27 cellular contexts compared by ENCODE assay signal in genomic region chr5:51567636-51568035, GRCh38.
DNase-seq lines count a peak whose midpoint lies in the region; ATAC-seq, FAIRE-seq and TF ChIP-seq lines count a peak whose summit lies in the region.
"Had no signal": no experiment of that assay in that cellular context is flagged by ENCODE, and none has a peak within 500 bp of the region (broad histone marks: within the 10 kb centered on the region; RNA-seq: fewer than 3 reads in every experiment).

No MANE protein-coding gene starts in this region.

- no peak for ATAC-seq in HG02970 (IDR thresholded peaks at IDR 0.05; ENCODE audit: low FRiP score, unreplicated experiment)
- ATAC-seq: GM12878, GM23338, HepG2, Panc1, T-cell had no signal

- no peak overlapping the region for H3K4me3 ChIP-seq in bronchial epithelial cell (ENCODE audit: low read depth, low read length)
- H3K4me3 ChIP-seq in brain microvascular endothelial cell (ENCODE audit: low read depth, low read length), result no peak overlapping the region
- H3K4me3 ChIP-seq: BLaER1, GM12878, GM23338 had no signal

- no peak overlapping the region for H3K4me3 Mint-ChIP-seq in mesothelial cell of epicardium
- H3K4me3 Mint-ChIP-seq: CD4-positive, CD25-positive, alpha-beta regulatory T cell; GM23338; H9; T-cell had no signal

- H3K4me1 Mint-ChIP-seq in mesothelial cell of epicardium, result peaks cover 37% of the 10 kb centered on the region
- H3K4me1 Mint-ChIP-seq: CD4-positive, CD25-positive, alpha-beta regulatory T cell; GM23338; H9; T-cell had no signal

- no peaks in the 10 kb centered on the region for H3K27me3 ChIP-seq in bronchial epithelial cell (ENCODE audit: control insufficient read depth, insufficient read depth, low read length)
- H3K27me3 ChIP-seq in brain microvascular endothelial cell (replicated peaks), result no peaks in the 10 kb centered on the region
- H3K27me3 ChIP-seq: BLaER1 had no signal

- FAIRE-seq in bronchial epithelial cell (lab: Jason Lieb, UNC), result no peak
- FAIRE-seq: A204.1, GM12878, HepG2 had no signal

- no peaks in the 10 kb centered on the region for H3K36me3 Mint-ChIP-seq in mesothelial cell of epicardium
- H3K36me3 Mint-ChIP-seq: CD4-positive, CD25-positive, alpha-beta regulatory T cell; T-cell had no signal

- POLR2A ChIA-PET in RWPE1 (lab: Yijun Ruan, JAX; ENCODE audit: low non-redundant PET), result no interaction called here

- TF ChIP-seq CTCF in RWPE1 (conservative IDR thresholded peaks at IDR 0.05; ENCODE audit: low read depth), result no peak
- TF ChIP-seq CTCF in bronchial epithelial cell (IDR thresholded peaks at IDR 0.05; ENCODE audit: insufficient read depth, low read length, severe bottlenecking), result no peak
- no peak for TF ChIP-seq CTCF in mesothelial cell of epicardium (IDR thresholded peaks at IDR 0.05; ENCODE audit: unreplicated experiment)
- no peak for TF ChIP-seq CTCF in brain microvascular endothelial cell (IDR thresholded peaks at IDR 0.05; ENCODE audit: low read depth, low read length, missing control alignments)

- no peaks in the 10 kb centered on the region for H3K9me3 Mint-ChIP-seq in mesothelial cell of epicardium
- H3K9me3 Mint-ChIP-seq: GM23338, H9 had no signal

- H3K27ac Mint-ChIP-seq in mesothelial cell of epicardium, result peak overlapping the region; percentile 18
- H3K27ac Mint-ChIP-seq: CD4-positive, CD25-positive, alpha-beta regulatory T cell; GM23338; H9; T-cell had no signal

- H3K27me3 Mint-ChIP-seq in mesothelial cell of epicardium (ENCODE audit: low read depth), result no peaks in the 10 kb centered on the region
- H3K27me3 Mint-ChIP-seq: CD4-positive, CD25-positive, alpha-beta regulatory T cell; T-cell had no signal

- H3K27ac ChIP-seq in RWPE1 (no peak overlapping the region), brain microvascular endothelial cell (no peak overlapping the region)
- H3K27ac ChIP-seq: BLaER1 had no signal

- DNase-seq in HPDE6-E6E7 (ENCODE audit: extremely low spot score) (peak; percentile 11), RWPE1 (ENCODE audit: low spot score) (peak; percentile 4), bronchial epithelial cell (ENCODE audit: low read depth) (peak; percentile 82), mesothelial cell of epicardium (ENCODE audit: low spot score in 2 of 2, unreplicated experiment in 2 of 2) (no peak), NOMO-1 (lab: John Stamatoyannopoulos, UW; ENCODE audit: unreplicated experiment in 2 of 2) (no peak), brain microvascular endothelial cell (no peak)
- DNase-seq: CD4-positive, CD25-positive, alpha-beta regulatory T cell; DMS53; GDM1; H9; Karpas-422; NCI-H1092; NCI-H1417 treated with DMSO at 0.1 percent for 48 hours; NCI-H187; NCI-H2081 treated with DMSO at 0.1 percent for 48 hours; NCI-H2171; NCI-H345; NCI-H524 treated with DMSO at 0.1 percent for 48 hours; NCI-H82; T-cell had no signal

- H3K36me3 ChIP-seq in bronchial epithelial cell (ENCODE audit: control insufficient read depth, insufficient read depth, low read length), result no peaks in the 10 kb centered on the region
- no peaks in the 10 kb centered on the region for H3K36me3 ChIP-seq in brain microvascular endothelial cell (replicated peaks)
- H3K36me3 ChIP-seq: BLaER1 had no signal

- in situ Hi-C loops in brain microvascular endothelial cell (cut with HindIII; ENCODE audit: low pct_ligation_motif_present, low sequenced_read_pairs), result no loop called here

- CTCF ChIA-PET in RWPE1 (lab: Yijun Ruan, JAX), result no interaction called here

Comparison
In these comparisons a context has a peak if more than half of its experiments do, and no peak if none do; other contexts are left out.
1. DNase-seq: peak in HPDE6-E6E7 (single experiment), RWPE1 (single experiment) and bronchial epithelial cell (single experiment); none in mesothelial cell of epicardium (0 of 2), NOMO-1 (0 of 2) and brain microvascular endothelial cell (single experiment).